In genomic region chr3:39668420-39668819, GRCh38 we compare ENCODE assay signal across 2 cellular contexts.
TF ChIP-seq lines count a peak whose summit lies in the region.

No MANE protein-coding gene starts in this region.

TF ChIP-seq in K562, 482 proteins besides CTCF, POLR2A, EP300 and RAD21 (continued from another document):
- TF ChIP-seq ZKSCAN1 (IDR thresholded peaks at IDR 0.05; ENCODE audit: low read depth, low read length) = peak; percentile 58; the same call in 1 of the 2 replicates
- TF ChIP-seq, protein P1, sequence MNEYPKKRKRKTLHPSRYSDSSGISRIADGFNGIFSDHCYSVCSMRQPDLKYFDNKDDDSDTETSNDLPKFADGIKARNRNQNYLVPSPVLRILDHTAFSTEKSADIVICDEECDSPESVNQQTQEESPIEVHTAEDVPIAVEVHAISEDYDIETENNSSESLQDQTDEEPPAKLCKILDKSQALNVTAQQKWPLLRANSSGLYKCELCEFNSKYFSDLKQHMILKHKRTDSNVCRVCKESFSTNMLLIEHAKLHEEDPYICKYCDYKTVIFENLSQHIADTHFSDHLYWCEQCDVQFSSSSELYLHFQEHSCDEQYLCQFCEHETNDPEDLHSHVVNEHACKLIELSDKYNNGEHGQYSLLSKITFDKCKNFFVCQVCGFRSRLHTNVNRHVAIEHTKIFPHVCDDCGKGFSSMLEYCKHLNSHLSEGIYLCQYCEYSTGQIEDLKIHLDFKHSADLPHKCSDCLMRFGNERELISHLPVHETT (CRISPR knock-in tag; conservative IDR thresholded peaks at IDR 0.05 in 1 of 2, IDR thresholded peaks at IDR 0.05 in 1 of 2) = no peak
- no peak for TF ChIP-seq RBM25 (IDR thresholded peaks at IDR 0.05; ENCODE audit: low read depth, low read length, severe bottlenecking)
- no peak for TF ChIP-seq BRD4 (IDR thresholded peaks at IDR 0.05)
- TF ChIP-seq SMC3 (conservative IDR thresholded peaks at IDR 0.05; ENCODE audit: insufficient read depth, low read depth, low read length) = 0 out of 2 replicates have a peak, but pooled peaks have one; percentile 24
TF ChIP-seq in K562: peak in this region for 2.

TF ChIP-seq in liver, 16 proteins besides CTCF, POLR2A, EP300 and RAD21 (continued from another document):
- no peak for TF ChIP-seq REST (IDR thresholded peaks at IDR 0.05)
- TF ChIP-seq FOXA1 (IDR thresholded peaks at IDR 0.05) = no peak
- no peak for TF ChIP-seq EGR1 (IDR thresholded peaks at IDR 0.05; ENCODE audit: low read depth in 2 of 2)
- TF ChIP-seq HNF4A (conservative IDR thresholded peaks at IDR 0.05) = no peak
- TF ChIP-seq NR2F2 (IDR thresholded peaks at IDR 0.05) = no peak
- no peak for TF ChIP-seq GABPA (IDR thresholded peaks at IDR 0.05 in 1 of 2, conservative IDR thresholded peaks at IDR 0.05 in 1 of 2)
